20 cellular contexts compared by ENCODE assay signal in the genomic region with DNA sequence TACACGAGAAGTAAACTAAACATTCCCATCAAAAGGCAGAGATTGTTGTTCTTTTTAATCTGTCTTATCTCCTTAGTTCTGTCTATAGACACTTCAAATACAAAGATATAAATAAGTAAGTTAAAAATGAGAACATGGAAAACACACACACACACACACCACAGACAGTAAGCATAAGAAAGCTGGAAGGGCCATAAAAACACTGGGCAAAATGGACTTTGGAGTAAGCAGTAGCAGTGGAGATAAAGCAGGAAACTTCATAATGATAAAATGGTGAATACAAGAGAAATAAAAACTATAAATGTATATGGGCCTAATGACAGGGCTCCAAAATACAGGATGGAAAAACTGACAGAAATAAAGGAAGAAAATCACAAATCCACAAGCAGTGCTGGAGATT. TPM values are rescaled to one million over a fixed set of nuclear protein-coding genes. Genes with fewer than 3 reads are reported as not detected.
A peak's percentile ranks its signal among the peaks of the same experiment; 100 is the strongest.
DNase-seq lines count a peak whose midpoint lies in the region; ATAC-seq and TF ChIP-seq lines count a peak whose summit lies in the region.
"Had no signal": no experiment of that assay in that cellular context is flagged by ENCODE, and none has a peak within 500 bp of the region (broad histone marks: within the 10 kb centered on the region; RNA-seq: fewer than 3 reads in every experiment).

No MANE protein-coding gene starts in this region.

- CTCF ChIA-PET in IMR-90 (lab: Yijun Ruan, JAX) = no interaction called here

- 0 out of 2 replicates have a peak overlapping the region, but pooled peaks have one; percentile 36 for H2AK5ac ChIP-seq in IMR-90 (ENCODE audit: low read depth, low read length)

- intact Hi-C loops in IMR-90 (cut with micrococcal nuclease) (loop anchor here (5.0 to 10.0 kb wide), 2 partner anchors 175 to 213 kb away; partner anchors contain the start of gene XPOT), mucosa of descending colon (cut with DNase I, micrococcal nuclease) (no loop called here)

- peak overlapping the region; percentile 73; the same call in 1 of the 2 replicates for H2BK20ac ChIP-seq in IMR-90 (ENCODE audit: low read depth, low read length)

- no peak for TF ChIP-seq POLR2A in IMR-90 (IDR thresholded peaks at IDR 0.05; ENCODE audit: low read depth, low read length)

- no peak overlapping the region for H3K27ac ChIP-seq in IMR-90 (ENCODE audit: insufficient read depth, low read length)
- H3K27ac ChIP-seq: BLaER1 had no signal

- POLR2A ChIA-PET in IMR-90 (lab: Charles Lee; ENCODE audit: unreplicated experiment) = no interaction called here

- H3K4me3 ChIP-seq in IMR-90 (ENCODE audit: insufficient read depth, low read depth, low read length) = no peak overlapping the region
- H3K4me3 ChIP-seq in mucosa of descending colon = no peak overlapping the region
- H3K4me3 ChIP-seq: BLaER1 had no signal

- WGBS in IMR-90 (ENCODE audit: extremely low coverage in 2 of 2, insufficient read length in 1 of 2), 2 experiments = no CpG with 5 or more reads among the region's 1 CpG

- H2BK120ac ChIP-seq in IMR-90 (ENCODE audit: low read depth, low read length) = peak overlapping the region; percentile 39; the same call in 1 of the 2 replicates

- H3K79me1 ChIP-seq in IMR-90 (ENCODE audit: low read depth in 1 of 2, low read length in 2 of 2) = peaks cover 0 to 13% of the 10 kb centered on the region in 2 experiments; a peak in 2 of 4 replicates

- H3K14ac ChIP-seq in IMR-90 (replicated peaks; ENCODE audit: low read depth, low read length) = peak overlapping the region; percentile 10; the same call in 1 of the 2 replicates

- ATAC-seq in IMR-90 (ENCODE audit: low read depth) (no peak), mucosa of descending colon (peak; percentile 61), GM18870 (IDR thresholded peaks at IDR 0.05; ENCODE audit: unreplicated experiment) (no peak)

- no peaks in the 10 kb centered on the region for H3K27me3 ChIP-seq in IMR-90 (ENCODE audit: control insufficient read depth, insufficient read depth, low read length)
- H3K27me3 ChIP-seq: BE2C, BLaER1 had no signal

- no peak overlapping the region for H3K4me2 ChIP-seq in IMR-90 (ENCODE audit: low read depth, low read length)
- H3K4me2 ChIP-seq: BLaER1 had no signal

- no peaks in the 10 kb centered on the region for H3K9me3 Mint-ChIP-seq in T-helper 2 cell treated with Interferon-gamma antibody and Interleukin-4, amounts not matched to agents 5 μg/mL and 100 μg/mL, for 36 hours
- H3K9me3 Mint-ChIP-seq: CD4-positive, alpha-beta memory T cell; CD4-positive, CD25-positive, alpha-beta regulatory T cell; CD8-positive, alpha-beta memory T cell had no signal

- DNase-seq in IMR-90 = no peak
- DNase-seq in mucosa of descending colon = no peak
- DNase-seq in DMS79 treated with DMSO at 0.1 percent for 48 hours (lab: John Stamatoyannopoulos, UW) = no peak
- DNase-seq in T-helper 2 cell treated with Interferon-gamma antibody and Interleukin-4, amounts not matched to agents 5 μg/mL and 100 μg/mL, for 36 hours (ENCODE audit: low spot score) = no peak
- DNase-seq: 8988T; ACHN; BE2C; C1 segment of cervical spinal cord; CD4-positive, alpha-beta memory T cell; CD4-positive, CD25-positive, alpha-beta regulatory T cell; CD8-positive, alpha-beta memory T cell; COR-L47; DMS 273 treated with DMSO at 0.1 percent for 48 hours; DMS153; DMS53; DMS79; GF-D8 had no signal

- no peak overlapping the region for H3K4me3 Mint-ChIP-seq in T-helper 2 cell treated with Interferon-gamma antibody and Interleukin-4, amounts not matched to agents 5 μg/mL and 100 μg/mL, for 36 hours
- H3K4me3 Mint-ChIP-seq: CD14-positive monocyte; CD4-positive, alpha-beta memory T cell; CD4-positive, CD25-positive, alpha-beta regulatory T cell; CD8-positive, alpha-beta memory T cell had no signal

- H3K56ac ChIP-seq in IMR-90 (ENCODE audit: extremely low read depth, insufficient read depth, low read length) = no peak overlapping the region

- no TSS peak for BruUV-seq in IMR-90 (replicated peaks; lab: Mats Ljungman, UMichigan)

- dilution Hi-C loops in IMR-90 (cut with HindIII; ENCODE audit: low sequenced_read_pairs, unreplicated experiment) = no loop called here

- H3K4me1 ChIP-seq in IMR-90 (ENCODE audit: control insufficient read depth, insufficient read depth, low read length) (peaks cover 12% of the 10 kb centered on the region), mucosa of descending colon (ENCODE audit: low read depth) (no peaks in the 10 kb centered on the region)

- no peak overlapping the region for H2AFZ ChIP-seq in IMR-90 (replicated peaks; ENCODE audit: low read length, poor library complexity)

- H3K9ac ChIP-seq in IMR-90 (ENCODE audit: low read depth, low read length) = no peak overlapping the region
- H3K9ac ChIP-seq: BLaER1 had no signal

- TF ChIP-seq RAD21 in IMR-90 (IDR thresholded peaks at IDR 0.05; ENCODE audit: low read length) = no peak

- no peaks in the 10 kb centered on the region for H3K27me3 Mint-ChIP-seq in T-helper 2 cell treated with Interferon-gamma antibody and Interleukin-4, amounts not matched to agents 5 μg/mL and 100 μg/mL, for 36 hours (ENCODE audit: low read depth)
- H3K27me3 Mint-ChIP-seq: CD4-positive, alpha-beta memory T cell; CD4-positive, CD25-positive, alpha-beta regulatory T cell had no signal

- in situ Hi-C loops in IMR-90 (cut with MboI; ENCODE audit: low sequenced_read_pairs) = no loop called here

- H4K8ac ChIP-seq in IMR-90 (ENCODE audit: low read depth in 2 of 2, low read length in 2 of 2) = peak overlapping the region in 1 of 2 experiments; percentile 6; a peak in 1 of 4 replicates

- H3K27ac Mint-ChIP-seq in T-helper 2 cell treated with Interferon-gamma antibody and Interleukin-4, amounts not matched to agents 5 μg/mL and 100 μg/mL, for 36 hours = no peak overlapping the region
- H3K27ac Mint-ChIP-seq: CD14-positive monocyte; CD4-positive, alpha-beta memory T cell had no signal

- TF ChIP-seq CTCF in IMR-90 (conservative IDR thresholded peaks at IDR 0.05; ENCODE audit: low read depth, low read length) = no peak
- TF ChIP-seq CTCF in mucosa of descending colon (IDR thresholded peaks at IDR 0.05) = no peak

- H3K9me1 ChIP-seq in IMR-90 (ENCODE audit: insufficient read depth, low read length) = peaks cover 10% of the 10 kb centered on the region

- no peaks in the 10 kb centered on the region for H4K20me1 ChIP-seq in IMR-90 (ENCODE audit: insufficient read depth, low read length)
- H4K20me1 ChIP-seq: BLaER1 had no signal

- peak overlapping the region; percentile 21; the same call in 1 of the 2 replicates for H3K18ac ChIP-seq in IMR-90 (ENCODE audit: low read depth, low read length)

- peak overlapping the region; percentile 24; the same call in 1 of the 2 replicates for H3K23ac ChIP-seq in IMR-90 (ENCODE audit: low read depth, low read length)

- H4K5ac ChIP-seq in IMR-90 (ENCODE audit: low read depth, low read length) = no peak overlapping the region; the same call in 1 of the 2 replicates

- H3K36me3 ChIP-seq in IMR-90 (ENCODE audit: control insufficient read depth, insufficient read depth, low read length) = peaks cover 2% of the 10 kb centered on the region; the same call in 1 of the 2 replicates
- H3K36me3 ChIP-seq in mucosa of descending colon (ENCODE audit: low read depth) = no peaks in the 10 kb centered on the region

- peak overlapping the region; percentile 59 for H2BK5ac ChIP-seq in IMR-90 (ENCODE audit: low read depth, low read length, poor library complexity, severe bottlenecking)

- H2BK15ac ChIP-seq in IMR-90 (ENCODE audit: low read depth, low read length) = peak overlapping the region; percentile 70; the same call in 2 of the 3 replicates

- peaks cover 17% of the 10 kb centered on the region for H3K4me1 Mint-ChIP-seq in T-helper 2 cell treated with Interferon-gamma antibody and Interleukin-4, amounts not matched to agents 5 μg/mL and 100 μg/mL, for 36 hours (ENCODE audit: low read depth)

- H2AK9ac ChIP-seq in IMR-90 (replicated peaks; ENCODE audit: low read depth, low read length, poor library complexity) = no peak overlapping the region

- H3K9me3 ChIP-seq in IMR-90 (ENCODE audit: control insufficient read depth, insufficient read depth, low read length) (no peaks in the 10 kb centered on the region), mucosa of descending colon (no peaks in the 10 kb centered on the region)
- H3K9me3 ChIP-seq: BE2C, BLaER1 had no signal

- peak overlapping the region; percentile 25; the same call in 1 of the 2 replicates for H3K4ac ChIP-seq in IMR-90 (ENCODE audit: low read depth, low read length)

- no peak overlapping the region for H4K91ac ChIP-seq in IMR-90 (ENCODE audit: insufficient read depth, low read depth, low read length)

- peaks cover 19% of the 10 kb centered on the region for H3K36me3 Mint-ChIP-seq in T-helper 2 cell treated with Interferon-gamma antibody and Interleukin-4, amounts not matched to agents 5 μg/mL and 100 μg/mL, for 36 hours (ENCODE audit: low read depth)

TF ChIP-seq in IMR-90, 13 proteins besides CTCF, POLR2A, EP300 and RAD21 (continues in another document):
- TF ChIP-seq MXI1 (IDR thresholded peaks at IDR 0.05; ENCODE audit: borderline replicate concordance, low read depth, low read length) (no peak), MAFK (IDR thresholded peaks at IDR 0.05; ENCODE audit: low read depth, low read length) (no peak), FOS (IDR thresholded peaks at IDR 0.05; ENCODE audit: low read depth, low read length) (no peak), USF2 (IDR thresholded peaks at IDR 0.05; ENCODE audit: low read depth, low read length) (no peak), BHLHE40 (IDR thresholded peaks at IDR 0.05; ENCODE audit: low read depth, low read length) (no peak), RFX5 (IDR thresholded peaks at IDR 0.05; ENCODE audit: low read depth, low read length) (no peak), MAZ (IDR thresholded peaks at IDR 0.05; ENCODE audit: borderline replicate concordance, low read depth, low read length) (no peak), CHD1 (IDR thresholded peaks at IDR 0.05; ENCODE audit: low read depth, low read length) (no peak), NFE2L2 (IDR thresholded peaks at IDR 0.05; ENCODE audit: low read depth, low read length) (no peak), CEBPB (IDR thresholded peaks at IDR 0.05; ENCODE audit: low read depth, low read length) (no peak), SMC3 (IDR thresholded peaks at IDR 0.05; ENCODE audit: low read depth, low read length) (no peak), RCOR1 (IDR thresholded peaks at IDR 0.05; ENCODE audit: insufficient replicate concordance, low read length) (no peak)

RNA-seq across cellular contexts. Expression of gene KICS2, which starts 32.6 kb away (rescaled TPM):
- total RNA-seq in IMR-90 (2012; rRNA removed) (5.6 and 6.1 TPM in 2 replicates), mucosa of descending colon (1 to 10 TPM; 5.4 to 6.7 (median 5.4) TPM)
- polyA plus RNA-seq in IMR-90 (2012; rRNA removed) = 2.3 and 2.4 TPM in 2 replicates
- 1.5 and 3.0 TPM in 2 replicates for polyA plus RNA-seq in IMR-90 (2012; cell fraction: cytosol; rRNA removed)
- polyA plus RNA-seq in IMR-90 (2012; cell fraction: nucleus; rRNA removed; ENCODE audit: low replicate concordance) = 1.5 and 2.2 TPM in 2 replicates
